Comparison of ENCODE assay signal across 1 cellular context in the genomic region with DNA sequence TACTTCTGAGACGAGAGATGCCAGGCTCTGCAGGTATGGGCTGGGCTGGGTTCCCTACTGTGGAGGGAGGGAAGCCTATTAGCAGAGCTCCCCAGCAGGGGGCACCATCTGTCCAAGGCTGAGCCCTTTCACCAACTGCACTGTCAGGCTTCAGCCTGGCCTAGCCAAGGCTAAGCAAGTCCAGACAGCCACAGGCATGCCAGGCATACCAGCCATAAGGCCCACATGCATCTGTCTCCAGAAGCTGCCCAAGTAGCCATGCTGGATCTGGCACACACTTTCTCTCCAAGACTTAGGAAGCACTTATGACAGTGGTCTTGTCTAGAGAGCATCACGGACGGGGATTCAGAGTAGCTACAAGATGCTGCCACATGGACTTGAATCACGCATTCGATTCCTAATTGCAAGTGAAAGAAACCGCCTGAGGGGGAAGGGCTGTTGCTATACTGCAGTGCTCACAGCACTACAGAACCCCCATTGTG.
TF ChIP-seq lines count a peak whose summit lies in the region.

No MANE protein-coding gene starts in this region.

TF ChIP-seq in H1, 55 proteins besides CTCF, POLR2A, EP300 and RAD21:
- TF ChIP-seq YY1 (IDR thresholded peaks at IDR 0.05; ENCODE audit: low read depth, low read length), result 0 out of 2 replicates have a peak, but pooled peaks have one; percentile 4
- TF ChIP-seq BCL11A (IDR thresholded peaks at IDR 0.05; ENCODE audit: low read depth in 2 of 2, low read length in 2 of 2), result no peak
- TF ChIP-seq RFX5 (IDR thresholded peaks at IDR 0.05; ENCODE audit: borderline replicate concordance, low read depth, low read length), result no peak
- no peak for TF ChIP-seq HDAC6 (IDR thresholded peaks at IDR 0.05; ENCODE audit: low read depth, low read length)
- TF ChIP-seq CBX8 (IDR thresholded peaks at IDR 0.05; ENCODE audit: borderline replicate concordance, low read depth, low read length), result no peak
- TF ChIP-seq KDM1A (IDR thresholded peaks at IDR 0.05; ENCODE audit: borderline replicate concordance, low read length), result no peak
- no peak for TF ChIP-seq HDAC2 (IDR thresholded peaks at IDR 0.05; ENCODE audit: borderline replicate concordance in 1 of 2, low read depth in 2 of 2, low read length in 2 of 2)
- TF ChIP-seq CTBP2 (IDR thresholded peaks at IDR 0.05; ENCODE audit: borderline replicate concordance, insufficient read depth, insufficient read length, low read length), result no peak
- TF ChIP-seq SAP30 (IDR thresholded peaks at IDR 0.05; ENCODE audit: insufficient read depth, insufficient replicate concordance, low read length), result peak; percentile 72
- peak; percentile 95 for TF ChIP-seq TEAD4 (IDR thresholded peaks at IDR 0.05; ENCODE audit: low read depth, low read length)
- no peak for TF ChIP-seq TAF1 (IDR thresholded peaks at IDR 0.05; ENCODE audit: low read depth, low read length)
- peak; percentile 23; the same call in 1 of the 2 replicates for TF ChIP-seq MAX (IDR thresholded peaks at IDR 0.05)
- peak in 1 of 2 experiments; percentile 79; a peak in 1 of 4 replicates for TF ChIP-seq SIN3A (conservative IDR thresholded peaks at IDR 0.05 in 1 of 2, IDR thresholded peaks at IDR 0.05 in 1 of 2; ENCODE audit: low read depth in 1 of 2, low read length in 2 of 2)
- TF ChIP-seq RNF2 (IDR thresholded peaks at IDR 0.05; ENCODE audit: borderline replicate concordance, low read depth, low read length, missing control alignments, poor library complexity, severe bottlenecking), result no peak
- TF ChIP-seq SRF (IDR thresholded peaks at IDR 0.05; ENCODE audit: low read depth, low read length), result no peak
- TF ChIP-seq CREB1 (IDR thresholded peaks at IDR 0.05), result 0 out of 2 replicates have a peak, but pooled peaks have one; percentile 21
- no peak for TF ChIP-seq POU5F1 (IDR thresholded peaks at IDR 0.05; ENCODE audit: low read depth, low read length)
